Comparison of ENCODE assay signal across 10 cellular contexts in the genomic region with DNA sequence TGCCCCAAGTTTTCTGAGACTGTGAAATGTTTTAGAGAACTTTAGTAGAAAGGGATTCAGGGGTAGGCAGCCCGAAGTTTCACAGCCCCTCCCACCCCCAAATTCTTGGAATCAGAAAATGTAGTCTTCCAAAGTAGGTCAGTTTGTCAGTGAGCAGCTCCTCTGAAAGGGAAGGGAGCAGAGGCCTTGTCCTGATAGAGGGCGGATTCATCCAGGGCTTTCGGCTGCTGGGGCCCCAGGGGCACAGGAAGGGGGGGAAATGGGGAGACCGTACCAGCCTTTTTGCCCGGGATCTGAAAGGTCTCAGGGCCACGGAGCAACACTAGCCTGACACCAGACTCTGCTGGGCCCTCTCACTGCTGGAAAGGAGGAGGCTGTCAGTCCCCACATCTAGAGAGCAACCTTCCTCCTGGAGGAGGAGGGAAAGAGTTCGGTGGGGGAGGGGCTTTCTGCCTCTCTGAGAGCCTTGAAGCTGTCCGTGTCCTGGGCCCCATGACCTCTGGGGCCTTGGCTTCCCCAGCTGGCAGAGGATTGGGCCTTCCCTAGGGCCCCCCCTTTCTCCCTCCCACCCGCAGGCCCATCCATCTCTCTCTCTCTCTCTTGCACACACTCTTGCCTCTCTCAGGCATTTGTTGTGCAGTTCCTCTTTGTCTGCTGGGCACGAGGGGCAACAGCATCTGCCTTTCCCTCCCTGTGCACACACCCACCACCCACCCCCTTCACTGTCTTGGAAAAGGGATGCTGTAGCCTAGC. TPM values are rescaled to one million over a fixed set of nuclear protein-coding genes. Genes with fewer than 3 reads are reported as not detected.
DNase-seq lines count a peak whose midpoint lies in the region; ATAC-seq and TF ChIP-seq lines count a peak whose summit lies in the region.
"Had no signal": no experiment of that assay in that cellular context is flagged by ENCODE, and none has a peak within 500 bp of the region (broad histone marks: within the 10 kb centered on the region; RNA-seq: fewer than 3 reads in every experiment).

TSS of gene IKZF4 (plus strand) at position 607 of the 753 bp plus-strand sequence. CDS start 451 bp downstream, outside the sequence.

- DNase-seq in NCI-H82 (lab: John Stamatoyannopoulos, UW) (peak; percentile 65), NCI-H82 treated with DMSO at 0.1 percent for 48 hours (lab: John Stamatoyannopoulos, UW; ENCODE audit: unreplicated experiment) (no peak), heart left ventricle (peak in 3 of 5 donors; percentile 27 to 61 (median 47)), ovary (peak; percentile 86 to 94 (median 91)), kidney tubule cell (ENCODE audit: low spot score) (no peak)
- no peak for DNase-seq in activated T-helper 2 cell treated with anti-CD3 and anti-CD28 coated beads, Interferon-gamma antibody, Interleukin-2, Interleukin-4, amounts not matched to agents 10 μg/mL and 5 μg/mL and 100 μg/mL, durations not matched to agents 14 hours and 24 hours and 36 hours (ENCODE audit: low spot score)

- H3K4me1 ChIP-seq in heart left ventricle (peaks cover 0 to 21% (median 6%) of the 10 kb centered on the region in 12 donors), ovary (ENCODE audit: insufficient read depth) (peaks cover 9% of the 10 kb centered on the region)

- no peaks in the 10 kb centered on the region for H3K27me3 ChIP-seq in heart left ventricle
- H3K27me3 ChIP-seq in ovary = no peaks in the 10 kb centered on the region

- H3K9me3 ChIP-seq in heart left ventricle (no peaks in the 10 kb centered on the region), ovary (no peaks in the 10 kb centered on the region)

- no peak for TF ChIP-seq CTCF in heart left ventricle (IDR thresholded peaks at IDR 0.05)
- TF ChIP-seq CTCF in ovary (IDR thresholded peaks at IDR 0.05) = no peak

- H3K27ac Mint-ChIP-seq in activated T-helper 2 cell treated with anti-CD3 and anti-CD28 coated beads, Interferon-gamma antibody, Interleukin-2, Interleukin-4, amounts not matched to agents 10 μg/mL and 5 μg/mL and 100 μg/mL, durations not matched to agents 14 hours and 24 hours and 36 hours = peak within 1 kb of the TSS; percentile 95

- peak within 1 kb of the TSS in 10 of 12 donors; percentile 4 to 80 (median 52) for H3K27ac ChIP-seq in heart left ventricle
- peak within 1 kb of the TSS; percentile 56 to 79 for H3K27ac ChIP-seq in ovary
- H3K27ac ChIP-seq: C4-2B, SK-N-MC had no signal

- 28 to 40% (median 34%) methylated on average over 10 of the region's 10 CpGs for WGBS in heart left ventricle, 4 donors
- 3 to 9% (median 3%) methylated on average over 10 of the region's 10 CpGs for WGBS in ovary, 3 donors

- ATAC-seq in heart left ventricle = peak; percentile 60 to 72 (median 62)
- no peak for ATAC-seq in GM19467 (IDR thresholded peaks at IDR 0.05; ENCODE audit: unreplicated experiment)
- ATAC-seq in GM18861 (IDR thresholded peaks at IDR 0.05; ENCODE audit: unreplicated experiment) = no peak

- H3K27me3 Mint-ChIP-seq in activated T-helper 2 cell treated with anti-CD3 and anti-CD28 coated beads, Interferon-gamma antibody, Interleukin-2, Interleukin-4, amounts not matched to agents 10 μg/mL and 5 μg/mL and 100 μg/mL, durations not matched to agents 14 hours and 24 hours and 36 hours (ENCODE audit: low read depth) = no peaks in the 10 kb centered on the region

- no peak for TF ChIP-seq EP300 in ovary (IDR thresholded peaks at IDR 0.05)

- H3K4me3 Mint-ChIP-seq in activated T-helper 2 cell treated with anti-CD3 and anti-CD28 coated beads, Interferon-gamma antibody, Interleukin-2, Interleukin-4, amounts not matched to agents 10 μg/mL and 5 μg/mL and 100 μg/mL, durations not matched to agents 14 hours and 24 hours and 36 hours (ENCODE audit: low read depth) = peak within 1 kb of the TSS; percentile 95

- no peaks in the 10 kb centered on the region for H3K9me3 Mint-ChIP-seq in activated T-helper 2 cell treated with anti-CD3 and anti-CD28 coated beads, Interferon-gamma antibody, Interleukin-2, Interleukin-4, amounts not matched to agents 10 μg/mL and 5 μg/mL and 100 μg/mL, durations not matched to agents 14 hours and 24 hours and 36 hours

- TF ChIP-seq POLR2A in heart left ventricle (IDR thresholded peaks at IDR 0.05) (no peak), ovary (IDR thresholded peaks at IDR 0.05) (no peak)

- peaks cover 25% of the 10 kb centered on the region for H3K36me3 Mint-ChIP-seq in activated T-helper 2 cell treated with anti-CD3 and anti-CD28 coated beads, Interferon-gamma antibody, Interleukin-2, Interleukin-4, amounts not matched to agents 10 μg/mL and 5 μg/mL and 100 μg/mL, durations not matched to agents 14 hours and 24 hours and 36 hours (ENCODE audit: low read depth)

- H3K4me3 ChIP-seq in heart left ventricle = peak within 1 kb of the TSS in 9 of 12 donors; percentile 0 to 49 (median 38)
- H3K4me3 ChIP-seq in ovary = peak within 1 kb of the TSS; percentile 20
- H3K4me3 ChIP-seq: SK-N-MC had no signal

- intact Hi-C loops in activated T-helper 2 cell treated with anti-CD3 and anti-CD28 coated beads, Interferon-gamma antibody, Interleukin-2, Interleukin-4, amounts not matched to agents 10 μg/mL and 5 μg/mL and 100 μg/mL, durations not matched to agents 14 hours and 24 hours and 36 hours (cut with micrococcal nuclease) = loop anchor here (1.0 kb wide), 3 partner anchors 9 to 23 kb away; partner anchors contain the start of genes RPS26 and SUOX
- intact Hi-C loops in heart left ventricle (cut with DNase I) (loop anchor here in 1 of 10 donors (10.0 kb wide), 1 partner anchor 276 kb away; the partner anchor contains the start of gene GDF11), ovary (cut with DNase I) (no loop called here)

- H3K4me1 Mint-ChIP-seq in activated T-helper 2 cell treated with anti-CD3 and anti-CD28 coated beads, Interferon-gamma antibody, Interleukin-2, Interleukin-4, amounts not matched to agents 10 μg/mL and 5 μg/mL and 100 μg/mL, durations not matched to agents 14 hours and 24 hours and 36 hours (ENCODE audit: low read depth) = peaks cover 34% of the 10 kb centered on the region

- H3K36me3 ChIP-seq in heart left ventricle (peaks cover 0 to 26% (median 22%) of the 10 kb centered on the region in 9 donors), ovary (no peaks in the 10 kb centered on the region)

RNA-seq across cellular contexts. Expression of gene IKZF4, which starts in this region (rescaled TPM):
- 34.8 and 35.5 TPM in 2 replicates for total RNA-seq in activated T-helper 2 cell treated with anti-CD3 and anti-CD28 coated beads, Interferon-gamma antibody, Interleukin-2, Interleukin-4, amounts not matched to agents 10 μg/mL and 5 μg/mL and 100 μg/mL, durations not matched to agents 14 hours and 24 hours and 36 hours
- total RNA-seq in heart left ventricle (10 to 100 TPM in 1 of 9 donors, 1 to 10 TPM in 8; 4.3 to 10.3 (median 6.9) TPM), ovary (10 to 100 TPM in 5 of 7 donors, 1 to 10 TPM in 2; 4.0 to 33.2 (median 20.0) TPM)
- polyA plus RNA-seq in heart left ventricle (1 to 10 TPM; 2.6 to 3.2 TPM), ovary (10 to 100 TPM in 1 of 2 donors, 1 to 10 TPM in 1; 6.2 to 12.5 TPM)

Comparison
In these comparisons a context has a peak if more than half of its experiments do, and no peak if none do; other contexts are left out.
1. DNase-seq: peak in NCI-H82 (single experiment), heart left ventricle (3 of 5) and ovary (5 of 5); none in NCI-H82 treated with DMSO at 0.1 percent for 48 hours (single experiment), activated T-helper 2 cell treated with anti-CD3 and anti-CD28 coated beads, Interferon-gamma antibody, Interleukin-2, Interleukin-4, amounts not matched to agents 10 μg/mL and 5 μg/mL and 100 μg/mL, durations not matched to agents 14 hours and 24 hours and 36 hours (single experiment) and kidney tubule cell (single experiment).
2. ATAC-seq: peak in heart left ventricle (4 of 4); none in GM19467 (single experiment) and GM18861 (single experiment).